ENCODE assay signal across 11 cellular contexts in the genomic region with DNA sequence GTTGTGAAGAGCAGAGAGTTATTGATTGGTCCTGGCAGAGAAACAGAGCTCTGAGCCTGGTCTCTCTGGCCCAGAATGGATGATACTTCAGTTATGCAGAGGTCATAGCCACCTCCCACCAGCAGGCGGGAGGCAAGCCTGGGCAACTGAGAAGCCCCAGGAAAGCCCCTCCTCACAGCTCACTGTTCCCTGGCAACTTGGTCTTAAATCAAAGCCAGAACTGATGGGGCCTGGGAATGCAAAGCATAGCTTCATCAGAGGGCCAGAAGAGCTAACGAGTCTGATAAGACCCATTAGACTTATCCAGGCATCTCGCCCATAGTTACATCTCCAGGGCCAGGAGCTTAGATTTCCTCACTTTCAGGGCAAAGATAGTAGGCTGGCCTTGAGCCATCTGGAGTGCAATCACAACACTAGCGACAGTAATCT. TPM values are rescaled to one million over a fixed set of nuclear protein-coding genes. Genes with fewer than 3 reads are reported as not detected.
A peak's percentile ranks its signal among the peaks of the same experiment; 100 is the strongest.
DNase-seq lines count a peak whose midpoint lies in the region; ATAC-seq, FAIRE-seq and TF ChIP-seq lines count a peak whose summit lies in the region.
"Had no signal": no experiment of that assay in that cellular context is flagged by ENCODE, and none has a peak within 500 bp of the region (broad histone marks: within the 10 kb centered on the region; RNA-seq: fewer than 3 reads in every experiment).

No MANE protein-coding gene starts in this region.

- BruUV-seq in K562 (replicated peaks; lab: Mats Ljungman, UMichigan): no TSS peak

- no peak for TF ChIP-seq EP300 in K562 (IDR thresholded peaks at IDR 0.05; ENCODE audit: low read length)

- H3K4me2 ChIP-seq in K562 (ENCODE audit: insufficient read depth, low read length): no peak overlapping the region

- no peak overlapping the region for H3K4me3 ChIP-seq in K562
- H3K4me3 ChIP-seq: psoas muscle had no signal

- ATAC-seq in HG03175 (IDR thresholded peaks at IDR 0.05; ENCODE audit: unreplicated experiment): peak; percentile 63
- ATAC-seq in K562: peak; percentile 93
- ATAC-seq: psoas muscle had no signal

- no peaks in the 10 kb centered on the region for H3K9me3 ChIP-seq in K562 (replicated peaks; ENCODE audit: control insufficient read depth, insufficient read depth, low read depth, low read length)
- H3K9me3 ChIP-seq: psoas muscle had no signal

- no peak for FAIRE-seq in K562 (lab: Jason Lieb, UNC)
- FAIRE-seq: TTC549 had no signal

- no peaks in the 10 kb centered on the region for H3K4me1 ChIP-seq in K562 (replicated peaks in 1 of 2; ENCODE audit: control insufficient read depth in 2 of 2, insufficient read depth in 2 of 2, low read length in 2 of 2)

- no peak overlapping the region for H2AFZ ChIP-seq in K562 (ENCODE audit: low read depth, low read length)

- DNase-seq in D341Med (ENCODE audit: low spot score) (peak; percentile 65), K562 (ENCODE audit: extremely low read depth in 1 of 4, low spot score in 3 of 4) (peak; percentile 20 to 49 (median 44)), islet precursor cell (peak; percentile 92), SW 1271 (lab: John Stamatoyannopoulos, UW) (no peak), NCI-H2081 treated with DMSO at 0.1 percent for 48 hours (lab: John Stamatoyannopoulos, UW) (no peak)
- no peak for DNase-seq in activated CD8-positive, alpha-beta memory T cell treated with anti-CD3 and anti-CD28 coated beads, Interleukin-2, amount 50 U/mL, for 4 hours
- no peak for DNase-seq in effector CD8-positive, alpha-beta T cell (lab: John Stamatoyannopoulos, UW)
- DNase-seq: NCI-H2029, psoas muscle had no signal

- no peaks in the 10 kb centered on the region for H3K36me3 ChIP-seq in K562 (ENCODE audit: control insufficient read depth, insufficient read depth, low read length)

- TF ChIP-seq CTCF in K562 (IDR thresholded peaks at IDR 0.05 in 2 of 3, conservative IDR thresholded peaks at IDR 0.05 in 1 of 3; ENCODE audit: insufficient read depth in 2 of 3, low read depth in 1 of 3, low read length in 3 of 3): peak; percentile 40 to 59 (median 51)

- no peak overlapping the region for H3K9ac ChIP-seq in K562 (ENCODE audit: insufficient read depth in 1 of 2, low read depth in 2 of 2, low read length in 2 of 2)

- H3K27ac ChIP-seq in K562 (ENCODE audit: extremely low read depth, low read depth, low read length): no peak overlapping the region
- H3K27ac ChIP-seq: psoas muscle had no signal

- H3K79me2 ChIP-seq in K562 (ENCODE audit: control insufficient read depth, insufficient read depth, low read length): no peaks in the 10 kb centered on the region

- H4K20me1 ChIP-seq in K562 (replicated peaks; ENCODE audit: control insufficient read depth, insufficient read depth, low read length): 0 out of 2 replicates have a peak, but pooled peaks cover 4% of the 10 kb centered on the region

- peak in 1 of 2 experiments; percentile 39; a peak in 2 of 4 replicates for TF ChIP-seq RAD21 in K562 (CRISPR knock-in tag; conservative IDR thresholded peaks at IDR 0.05 in 1 of 2, IDR thresholded peaks at IDR 0.05 in 1 of 2)

- in situ Hi-C loops in K562 (cut with MboI): no loop called here

- no peak for TF ChIP-seq POLR2A in K562 (conservative IDR thresholded peaks at IDR 0.05)

- peaks cover 27 to 40% of the 10 kb centered on the region in 2 experiments for H3K27me3 ChIP-seq in K562 (ENCODE audit: control insufficient read depth in 2 of 2, insufficient read depth in 2 of 2, low read length in 2 of 2)

- WGBS in K562 (ENCODE audit: insufficient coverage, low coverage, missing lambda C conversion rate): 0% methylated on average over 4 of the region's 4 CpGs

- intact Hi-C loops in K562 (cut with micrococcal nuclease): no loop called here

- CTCF ChIA-PET in K562 (lab: Yijun Ruan, JAX; ENCODE audit: low intra/inter-chr PET ratio): no interaction called here

- H3K9me1 ChIP-seq in K562 (ENCODE audit: control insufficient read depth, insufficient read depth, low read length): no peaks in the 10 kb centered on the region

- POLR2A ChIA-PET in K562 (lab: Yijun Ruan, JAX): interaction anchor here (1.1 to 2.3 kb wide), 4 partner anchors 9 to 43 kb away, joined by 3 to 9 read pairs (median 6); no protein-coding TSS in a partner anchor

TF ChIP-seq in K562, 482 proteins besides CTCF, POLR2A, EP300 and RAD21:
- TF ChIP-seq, protein P1, sequence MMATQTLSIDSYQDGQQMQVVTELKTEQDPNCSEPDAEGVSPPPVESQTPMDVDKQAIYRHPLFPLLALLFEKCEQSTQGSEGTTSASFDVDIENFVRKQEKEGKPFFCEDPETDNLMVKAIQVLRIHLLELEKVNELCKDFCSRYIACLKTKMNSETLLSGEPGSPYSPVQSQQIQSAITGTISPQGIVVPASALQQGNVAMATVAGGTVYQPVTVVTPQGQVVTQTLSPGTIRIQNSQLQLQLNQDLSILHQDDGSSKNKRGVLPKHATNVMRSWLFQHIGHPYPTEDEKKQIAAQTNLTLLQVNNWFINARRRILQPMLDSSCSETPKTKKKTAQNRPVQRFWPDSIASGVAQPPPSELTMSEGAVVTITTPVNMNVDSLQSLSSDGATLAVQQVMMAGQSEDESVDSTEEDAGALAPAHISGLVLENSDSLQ (IDR thresholded peaks at IDR 0.05): 0 out of 2 replicates have a peak, but pooled peaks have one; percentile 10
- TF ChIP-seq TEAD1 (CRISPR knock-in tag; IDR thresholded peaks at IDR 0.05): 0 out of 4 replicates have a peak, but pooled peaks of 1 of the 2 experiments have one; percentile 44
- peak; percentile 80 to 82 for TF ChIP-seq KDM1A (IDR thresholded peaks at IDR 0.05)
- no peak for TF ChIP-seq NR4A1 (CRISPR knock-in tag; IDR thresholded peaks at IDR 0.05)
- 0 out of 2 replicates have a peak, but pooled peaks have one; percentile 50 for TF ChIP-seq NR4A1 (tag; IDR thresholded peaks at IDR 0.05)
- TF ChIP-seq ZC3H4 (CRISPR knock-in tag; IDR thresholded peaks at IDR 0.05; ENCODE audit: borderline replicate concordance): no peak
- TF ChIP-seq ZNF23 (CRISPR knock-in tag; IDR thresholded peaks at IDR 0.05): no peak
- TF ChIP-seq CBFA2T3 (IDR thresholded peaks at IDR 0.05): peak; percentile 68
- peak; percentile 24; the same call in 1 of the 2 replicates for TF ChIP-seq RFX1 (IDR thresholded peaks at IDR 0.05)
- TF ChIP-seq TEAD4 (IDR thresholded peaks at IDR 0.05; ENCODE audit: low read length): peak; percentile 77
- TF ChIP-seq TEAD4 (CRISPR knock-in tag; IDR thresholded peaks at IDR 0.05; ENCODE audit: borderline replicate concordance): no peak
- TF ChIP-seq FOXP4 (CRISPR knock-in tag; IDR thresholded peaks at IDR 0.05; ENCODE audit: borderline replicate concordance): no peak
- TF ChIP-seq CBFA2T2 (conservative IDR thresholded peaks at IDR 0.05): peak; percentile 43
- TF ChIP-seq FOXJ2 (tag; IDR thresholded peaks at IDR 0.05): 0 out of 2 replicates have a peak, but pooled peaks have one; percentile 44
- TF ChIP-seq XRCC5 (IDR thresholded peaks at IDR 0.05; ENCODE audit: low read depth, low read length): no peak
- TF ChIP-seq ZBTB7A (IDR thresholded peaks at IDR 0.05; ENCODE audit: borderline replicate concordance, control insufficient read depth, low read depth, low read length): peak; percentile 28; the same call in 1 of the 2 replicates
- TF ChIP-seq TAL1 (IDR thresholded peaks at IDR 0.05): peak; percentile 23; the same call in 1 of the 2 replicates
- peak; percentile 53 for TF ChIP-seq NFIC (IDR thresholded peaks at IDR 0.05)
- no peak for TF ChIP-seq TCF7L2 (IDR thresholded peaks at IDR 0.05; ENCODE audit: low read depth, low read length)
- peak; percentile 22 to 89; a peak in 2 of 4 replicates for TF ChIP-seq RCOR1 (IDR thresholded peaks at IDR 0.05; ENCODE audit: borderline replicate concordance in 1 of 2, low read depth in 2 of 2, low read length in 2 of 2)

RNA-seq across cellular contexts. Expression of gene COLQ, which starts 5.5 kb away (rescaled TPM):
- total RNA-seq in K562 (2011; cell fraction: chromatin; rRNA removed; ENCODE audit: low replicate concordance): 0.16 and 0.23 TPM in 2 replicates
- 0.33 TPM in 1 of 2 replicates, not detected in the other for total RNA-seq in K562 (2011; cell fraction: nucleolus; rRNA removed)
- 0.73 TPM in 1 of 2 replicates, not detected in the other for total RNA-seq in K562 (2011; cell fraction: nucleoplasm; rRNA removed)
- total RNA-seq in K562 (2014; rRNA removed) (0.04 TPM in 1 of 2 replicates, not detected in the other), K562 (2014; rRNA removed; fragmentation: Illumina TruSeq; extraction: Trizol) (0.04 TPM in 1 of 2 replicates, not detected in the other), K562 (2015; rRNA removed; fragmentation: Illumina TruSeq; extraction: Trizol) (0.15 and 0.36 TPM in 2 replicates), K562 (2021) (0.27 TPM in 1 of 2 replicates, not detected in the other)
- polyA plus RNA-seq in K562 (2011; rRNA removed) (0.24 TPM in 1 of 2 replicates, not detected in the other), K562 (2014; fragmentation: Illumina TruSeq; extraction: Trizol) (0.19 and 0.27 TPM in 2 replicates), K562 (2014; fragmentation: Nextera tagmentation; extraction: Ambion mirVana) (not detected), K562 (2014; rRNA removed) (0.05 and 0.25 TPM in 2 replicates)
- polyA plus RNA-seq in K562 (2011; cell fraction: cytosol; rRNA removed): 0.10 and 0.16 TPM in 2 replicates
- polyA plus RNA-seq in K562 (2011; cell fraction: nucleus; rRNA removed): 0.81 and 1.1 TPM in 2 replicates
- 0.04 and 0.14 TPM in 2 replicates for polyA plus RNA-seq in K562 (2012)
- polyA minus RNA-seq in K562 (2011; rRNA and poly(A)+ RNA removed): not detected in 2 replicates
- polyA minus RNA-seq in K562 (2011; cell fraction: cytosol; rRNA and poly(A)+ RNA removed): not detected in 2 replicates
- not detected in 2 replicates for polyA minus RNA-seq in K562 (2011; cell fraction: nucleus; rRNA and poly(A)+ RNA removed)

Comparison
In these comparisons a context has a peak if more than half of its experiments do, and no peak if none do; other contexts are left out.
1. DNase-seq: peak in D341Med (single experiment), K562 (4 of 4) and islet precursor cell (single experiment); none in activated CD8-positive, alpha-beta memory T cell treated with anti-CD3 and anti-CD28 coated beads, Interleukin-2, amount 50 U/mL, for 4 hours (single experiment), SW 1271 (0 of 2), NCI-H2081 treated with DMSO at 0.1 percent for 48 hours (single experiment) and effector CD8-positive, alpha-beta T cell (single experiment).